Comparison of ENCODE assay signal across 8 cellular contexts in the genomic region with DNA sequence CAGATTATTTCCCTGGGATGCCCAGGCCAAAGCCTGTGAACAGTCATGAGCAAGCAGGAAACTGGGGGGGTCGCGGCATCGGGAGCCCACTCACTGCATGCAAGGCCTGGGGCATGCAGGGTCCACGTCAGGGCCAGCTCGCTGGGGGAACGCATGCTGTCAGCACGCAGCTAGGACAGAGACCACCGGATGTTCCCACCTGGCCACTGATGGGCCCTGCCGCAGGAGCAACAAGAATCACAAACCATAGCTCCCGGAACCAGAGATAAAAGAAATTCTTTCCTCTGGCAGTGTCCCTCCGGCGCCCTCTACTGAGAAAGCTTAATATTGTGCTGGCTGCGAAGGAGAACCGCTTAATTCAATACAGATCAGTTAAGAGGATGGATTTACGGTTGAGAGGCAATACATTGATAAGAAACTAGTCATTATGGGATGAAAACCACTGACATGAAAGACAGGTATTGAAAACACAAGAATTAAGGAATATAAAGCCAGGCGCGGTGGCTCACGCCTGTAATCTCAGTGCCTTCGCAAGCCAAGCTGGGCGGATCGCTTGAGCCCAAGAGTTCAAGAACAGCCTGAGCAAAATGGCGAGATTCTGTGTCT. TPM values are rescaled to one million over a fixed set of nuclear protein-coding genes. Genes with fewer than 3 reads are reported as not detected.
DNase-seq lines count a peak whose midpoint lies in the region; ATAC-seq and TF ChIP-seq lines count a peak whose summit lies in the region.

No MANE protein-coding gene starts in this region.

- H3K36me3 Mint-ChIP-seq in T-cell, result no peaks in the 10 kb centered on the region

- H3K4me1 Mint-ChIP-seq in T-cell, result peaks cover 7 to 9% (median 8%) of the 10 kb centered on the region in 3 donors

- WGBS in heart left ventricle, 4 donors, result 19 to 23% (median 22%) methylated on average over 19 to 22 of the region's 22 CpGs
- WGBS in aorta, 2 donors, result 19 to 21% methylated on average over 22 of the region's 22 CpGs

- TF ChIP-seq POLR2A in heart left ventricle (IDR thresholded peaks at IDR 0.05), result no peak

- H3K9me3 Mint-ChIP-seq in T-cell, result no peaks in the 10 kb centered on the region

- peak overlapping the region; percentile 43 to 56 (median 51) for H3K4me3 Mint-ChIP-seq in T-cell

- CTCF ChIA-PET in T-cell (lab: Charles Lee), result interaction anchor here (0.6 to 1.8 kb wide), 14 partner anchors 10 to 269 kb away, joined by 3 to 20 read pairs (median 4); a partner anchor contains a TSS

- intact Hi-C loops in heart left ventricle (cut with DNase I) (loop anchor here in 9 of 10 donors (5.0 to 10.0 kb wide), 6 partner anchors 162 to 397 kb away; a partner anchor contains a TSS), aorta (cut with DNase I) (loop anchor here (5.0 to 10.0 kb wide), 3 partner anchors 162 to 335 kb away; a partner anchor contains a TSS)

- H3K9me3 ChIP-seq in heart left ventricle, result no peaks in the 10 kb centered on the region
- no peaks in the 10 kb centered on the region for H3K9me3 ChIP-seq in aorta (ENCODE audit: control insufficient read depth, low read length)

- H3K4me1 ChIP-seq in heart left ventricle, result peaks cover 0 to 19% (median 4%) of the 10 kb centered on the region in 12 donors
- H3K4me1 ChIP-seq in aorta (ENCODE audit: control insufficient read depth in 1 of 2, insufficient read depth in 2 of 2, low read length in 2 of 2), result no peaks in the 10 kb centered on the region

- POLR2A ChIA-PET in T-cell (lab: Charles Lee), result interaction anchor here in 1 of 2 donors (0.7 kb wide), 1 partner anchor 166 kb away, joined by 3 read pairs; a partner anchor contains a TSS

- ATAC-seq in T-cell (replicated peaks in 1 of 4), result peak; percentile 86 to 93 (median 90)
- ATAC-seq in heart left ventricle, result peak in 3 of 4 donors; percentile 66 to 75 (median 69)
- ATAC-seq in aorta (ENCODE audit: low FRiP score), result peak; percentile 75
- ATAC-seq in GM19397 (IDR thresholded peaks at IDR 0.05; ENCODE audit: unreplicated experiment), result no peak

- H3K36me3 ChIP-seq in heart left ventricle, result no peaks in the 10 kb centered on the region
- H3K36me3 ChIP-seq in aorta (ENCODE audit: control insufficient read depth in 1 of 2, insufficient read depth in 2 of 2, low read length in 1 of 2), result no peaks in the 10 kb centered on the region

- peak; percentile 45 for DNase-seq in DMS79 treated with DMSO at 0.1 percent for 48 hours (lab: John Stamatoyannopoulos, UW)
- peak; percentile 80 for DNase-seq in NAMALWA (ENCODE audit: low spot score)
- DNase-seq in T-cell, result peak; percentile 21 to 79 (median 64)
- DNase-seq in activated naive CD8-positive, alpha-beta T cell treated with anti-CD3 and anti-CD28 coated beads, Interleukin-2, amount 50 U/mL, for 16 hours (ENCODE audit: low read depth, low spot score), result peak; percentile 53
- DNase-seq in heart left ventricle, result peak in 4 of 5 donors; percentile 42 to 59 (median 52)
- DNase-seq in putamen (ENCODE audit: low spot score), result peak; percentile 77
- peak in 1 of 2 donors; percentile 65 for DNase-seq in aorta

- H3K27ac Mint-ChIP-seq in T-cell, result no peak overlapping the region

- H3K27ac ChIP-seq in heart left ventricle, result no peak overlapping the region
- H3K27ac ChIP-seq in aorta (ENCODE audit: low read depth in 1 of 2, low read length in 2 of 2), result no peak overlapping the region

- H3K27me3 Mint-ChIP-seq in T-cell, result no peaks in the 10 kb centered on the region

- no peaks in the 10 kb centered on the region for H3K27me3 ChIP-seq in heart left ventricle
- H3K27me3 ChIP-seq in aorta (ENCODE audit: control insufficient read depth in 1 of 2, insufficient read depth in 2 of 2, low read length in 1 of 2), result no peaks in the 10 kb centered on the region

- TF ChIP-seq CTCF in heart left ventricle (IDR thresholded peaks at IDR 0.05), result peak; percentile 63 to 92 (median 78)

- H3K4me3 ChIP-seq in heart left ventricle (peak overlapping the region in 9 of 12 donors; percentile 13 to 49 (median 29)), aorta (ENCODE audit: low read length in 2 of 2) (no peak overlapping the region)

RNA-seq across cellular contexts. Expression of a gene that starts 32.6 kb away (rescaled TPM):
- not detected for total RNA-seq in T-cell
- not detected for total RNA-seq in heart left ventricle
- not detected for polyA plus RNA-seq in heart left ventricle
- total RNA-seq in aorta, result not detected
- polyA plus RNA-seq in aorta, result not detected

RNA-seq across cellular contexts. Expression of a gene that starts 34.8 kb away (rescaled TPM):
- total RNA-seq in T-cell (not detected), heart left ventricle (1 to 10 TPM in 7 of 9 donors, under 1 TPM in 2; 0.63 to 5.5 (median 2.9) TPM), aorta (1 to 10 TPM; 3.0 to 4.3 TPM)
- polyA plus RNA-seq in heart left ventricle (1 to 10 TPM in 1 of 2 donors, under 1 TPM in 1; 0.37 to 5.8 TPM), aorta (1 to 10 TPM; 1.6 to 6.8 TPM)

RNA-seq across cellular contexts. Expression of a gene that starts 40.5 kb away (rescaled TPM):
- total RNA-seq in T-cell (not detected), heart left ventricle (under 1 TPM in 1 of 9 donors, not detected in 8; 0.56 TPM), aorta (not detected)
- polyA plus RNA-seq in heart left ventricle (under 1 TPM in 1 of 2 donors, not detected in 1; 0.15 TPM), aorta (not detected)

RNA-seq across cellular contexts. Expression of a gene that starts 59.1 kb away (rescaled TPM):
- total RNA-seq in T-cell, result not detected
- not detected for total RNA-seq in heart left ventricle
- polyA plus RNA-seq in heart left ventricle, result not detected
- total RNA-seq in aorta, result not detected
- not detected for polyA plus RNA-seq in aorta

Comparison
In these comparisons a context has a peak if more than half of its experiments do, and no peak if none do; other contexts are left out.
1. H3K4me3 ChIP-seq: peak in heart left ventricle (9 of 12); none in aorta (0 of 2).